In genomic region chr19:19548915-19549537, GRCh38 we compare ENCODE assay signal across 1 cellular context.
TF ChIP-seq lines count a peak whose summit lies in the region.

No MANE protein-coding gene starts in this region.

TF ChIP-seq in K562, 482 proteins besides CTCF, POLR2A, EP300 and RAD21:
- TF ChIP-seq CEBPB (tag; IDR thresholded peaks at IDR 0.05) (peak; percentile 61), ZNF592 (IDR thresholded peaks at IDR 0.05) (no peak)
